Comparison of ENCODE assay signal across 20 cellular contexts in genomic region chr1:43056460-43056859, GRCh38.
"Had no signal": no experiment of that assay in that cellular context is flagged by ENCODE, and none has a peak within 500 bp of the region (broad histone marks: within the 10 kb centered on the region; RNA-seq: fewer than 3 reads in every experiment).

No MANE protein-coding gene starts in this region.

- H3K9me3 ChIP-seq: ascending aorta, left lung, prostate gland, spleen, thoracic aorta had no signal

- DNase-seq: activated CD4-positive, alpha-beta T cell treated with anti-CD3 and anti-CD28 coated beads, Interleukin-2, amount 10 ng/mL, durations not matched to agents 7 days and 5 days; activated CD4-positive, CD25-positive, alpha-beta regulatory T cell; activated CD8-positive, alpha-beta memory T cell treated with anti-CD3 and anti-CD28 coated beads for 24 hours; activated naive CD4-positive, alpha-beta T cell treated with Interleukin-2 at 50 U/mL for 16 hours; activated T-cell treated with anti-CD3 and anti-CD28 coated beads for 4 hours; dermis blood vessel endothelial cell; effector memory CD8-positive, alpha-beta T cell; erythroblast; islet precursor cell; left lung; mammary epithelial cell; natural killer cell; right cardiac atrium; stimulated activated CD4-positive, alpha-beta T cell treated with anti-CD3 and anti-CD28 coated beads, Interleukin-1b, Interleukin-23, amount 100 ng/mL, for 48 hours had no signal

- H3K36me3 ChIP-seq: ascending aorta, left lung, prostate gland, spleen, thoracic aorta had no signal

- H3K36me3 Mint-ChIP-seq: natural killer cell had no signal

- H3K4me1 ChIP-seq: ascending aorta, prostate gland had no signal

- H3K4me3 Mint-ChIP-seq: activated CD4-positive, alpha-beta T cell treated with anti-CD3 and anti-CD28 coated beads, Interleukin-2, amount 10 ng/mL, durations not matched to agents 7 days and 5 days; effector memory CD8-positive, alpha-beta T cell; natural killer cell; stimulated activated effector memory CD8-positive, alpha-beta T cell treated with anti-CD3 and anti-CD28 coated beads, Interleukin-12 subunit alpha, Interleukin-12 subunit beta, amount 100 ng/mL, for 72 hours; T-helper 2 cell treated with Interferon-gamma antibody and Interleukin-4, amounts not matched to agents 5 μg/mL and 100 μg/mL, for 36 hours had no signal

- H3K27ac Mint-ChIP-seq: activated CD4-positive, alpha-beta T cell treated with anti-CD3 and anti-CD28 coated beads, Interleukin-2, amount 10 ng/mL, durations not matched to agents 7 days and 5 days; effector memory CD8-positive, alpha-beta T cell; T-helper 2 cell treated with Interferon-gamma antibody and Interleukin-4, amounts not matched to agents 5 μg/mL and 100 μg/mL, for 36 hours had no signal

- H3K27ac ChIP-seq: ascending aorta, left lung, prostate gland, thoracic aorta had no signal

- H3K4me3 ChIP-seq: ascending aorta, left lung, prostate gland, spleen, thoracic aorta had no signal

- H3K9me3 Mint-ChIP-seq: activated CD4-positive, alpha-beta T cell treated with anti-CD3 and anti-CD28 coated beads, Interleukin-2, amount 10 ng/mL, durations not matched to agents 7 days and 5 days; effector memory CD8-positive, alpha-beta T cell; T-helper 2 cell treated with Interferon-gamma antibody and Interleukin-4, amounts not matched to agents 5 μg/mL and 100 μg/mL, for 36 hours had no signal

- H3K27me3 ChIP-seq: ascending aorta had no signal

- ATAC-seq: effector memory CD8-positive, alpha-beta T cell; right cardiac atrium; stimulated activated effector memory CD8-positive, alpha-beta T cell treated with anti-CD3 and anti-CD28 coated beads, Interleukin-12 subunit alpha, Interleukin-12 subunit beta, amount 100 ng/mL, for 72 hours had no signal
